In the genomic region with DNA sequence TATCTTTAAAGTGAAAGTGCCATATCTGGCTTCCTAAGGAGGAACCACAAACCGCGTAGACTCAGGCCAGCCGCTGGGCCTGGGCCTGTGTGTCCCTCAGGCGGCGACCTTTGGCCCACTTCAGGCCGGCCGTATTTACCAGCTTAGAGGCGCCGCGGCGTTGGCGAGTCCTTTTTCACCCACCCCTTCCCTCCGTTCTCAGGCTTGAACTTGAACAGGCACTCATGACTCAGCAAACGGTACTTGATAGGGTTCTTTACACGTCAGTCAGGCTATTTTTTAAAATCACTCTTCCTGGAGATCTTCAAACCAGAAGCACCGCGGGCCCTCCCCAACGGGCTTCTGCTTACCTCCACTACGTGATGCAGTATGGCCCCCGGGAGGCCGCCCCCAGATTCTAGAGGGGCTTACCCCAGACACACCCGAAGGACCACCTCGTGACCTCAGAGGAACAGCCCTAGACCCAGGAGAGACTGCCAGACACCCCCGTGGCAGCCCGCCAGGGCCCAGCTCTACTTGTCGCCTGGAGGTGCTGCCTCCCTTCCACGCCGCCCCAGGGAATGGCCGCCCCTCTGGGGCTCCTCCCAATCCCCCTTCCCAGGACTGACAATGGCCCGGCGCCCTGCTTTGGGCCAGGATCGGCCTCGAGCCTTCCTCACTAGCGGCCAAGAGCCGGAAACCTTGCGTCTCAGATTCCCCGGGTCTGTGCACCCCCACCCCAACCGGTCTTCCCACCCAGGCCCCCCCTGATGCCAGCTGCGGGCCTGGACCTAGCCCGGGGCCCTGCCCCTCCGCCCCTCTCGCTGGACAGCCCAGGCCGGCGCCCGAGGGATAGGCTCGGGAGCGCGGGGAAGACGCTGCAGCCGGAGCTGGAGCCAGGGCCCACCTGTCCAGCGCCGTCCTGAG, we compare ENCODE assay signal across 1 cellular context.
TF ChIP-seq lines count a peak whose summit lies in the region.

No MANE protein-coding gene starts in this region.

TF ChIP-seq in WTC11, 78 proteins besides CTCF, POLR2A, EP300 and RAD21 (continued from another document):
- TF ChIP-seq, protein P1, sequence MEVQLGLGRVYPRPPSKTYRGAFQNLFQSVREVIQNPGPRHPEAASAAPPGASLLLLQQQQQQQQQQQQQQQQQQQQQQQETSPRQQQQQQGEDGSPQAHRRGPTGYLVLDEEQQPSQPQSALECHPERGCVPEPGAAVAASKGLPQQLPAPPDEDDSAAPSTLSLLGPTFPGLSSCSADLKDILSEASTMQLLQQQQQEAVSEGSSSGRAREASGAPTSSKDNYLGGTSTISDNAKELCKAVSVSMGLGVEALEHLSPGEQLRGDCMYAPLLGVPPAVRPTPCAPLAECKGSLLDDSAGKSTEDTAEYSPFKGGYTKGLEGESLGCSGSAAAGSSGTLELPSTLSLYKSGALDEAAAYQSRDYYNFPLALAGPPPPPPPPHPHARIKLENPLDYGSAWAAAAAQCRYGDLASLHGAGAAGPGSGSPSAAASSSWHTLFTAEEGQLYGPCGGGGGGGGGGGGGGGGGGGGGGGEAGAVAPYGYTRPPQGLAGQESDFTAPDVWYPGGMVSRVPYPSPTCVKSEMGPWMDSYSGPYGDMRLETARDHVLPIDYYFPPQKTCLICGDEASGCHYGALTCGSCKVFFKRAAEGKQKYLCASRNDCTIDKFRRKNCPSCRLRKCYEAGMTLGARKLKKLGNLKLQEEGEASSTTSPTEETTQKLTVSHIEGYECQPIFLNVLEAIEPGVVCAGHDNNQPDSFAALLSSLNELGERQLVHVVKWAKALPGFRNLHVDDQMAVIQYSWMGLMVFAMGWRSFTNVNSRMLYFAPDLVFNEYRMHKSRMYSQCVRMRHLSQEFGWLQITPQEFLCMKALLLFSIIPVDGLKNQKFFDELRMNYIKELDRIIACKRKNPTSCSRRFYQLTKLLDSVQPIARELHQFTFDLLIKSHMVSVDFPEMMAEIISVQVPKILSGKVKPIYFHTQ (CRISPR knock-in tag; IDR thresholded peaks at IDR 0.05): no peak
- 0 out of 2 replicates have a peak, but pooled peaks have one; percentile 20 for TF ChIP-seq ZNF232 (CRISPR knock-in tag; IDR thresholded peaks at IDR 0.05)
- peak; percentile 95 for TF ChIP-seq NFE2L1 (CRISPR knock-in tag; IDR thresholded peaks at IDR 0.05)
- TF ChIP-seq ZNF671 (CRISPR knock-in tag; IDR thresholded peaks at IDR 0.05): no peak
- TF ChIP-seq, protein P2, sequence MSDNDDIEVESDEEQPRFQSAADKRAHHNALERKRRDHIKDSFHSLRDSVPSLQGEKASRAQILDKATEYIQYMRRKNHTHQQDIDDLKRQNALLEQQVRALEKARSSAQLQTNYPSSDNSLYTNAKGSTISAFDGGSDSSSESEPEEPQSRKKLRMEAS (CRISPR knock-in tag; IDR thresholded peaks at IDR 0.05): 0 out of 2 replicates have a peak, but pooled peaks have one; percentile 12
